In genomic region chr2:23502096-23502495, GRCh38 we compare ENCODE assay signal across 13 cellular contexts.
DNase-seq lines count a peak whose midpoint lies in the region; ATAC-seq and TF ChIP-seq lines count a peak whose summit lies in the region.
"Had no signal": no experiment of that assay in that cellular context is flagged by ENCODE, and none has a peak within 500 bp of the region (broad histone marks: within the 10 kb centered on the region; RNA-seq: fewer than 3 reads in every experiment).

No MANE protein-coding gene starts in this region.

- peak in 45 of 58 donors; percentile 10 to 80 (median 44) for DNase-seq in anterior cingulate cortex (lab: John Stamatoyannopoulos, UW)
- DNase-seq in fibroblast of pulmonary artery (ENCODE audit: low read depth) = peak; percentile 52
- no peak for DNase-seq in tibial nerve (ENCODE audit: low spot score in 2 of 2)
- DNase-seq in stimulated activated CD8-positive, alpha-beta memory T cell treated with anti-CD3 and anti-CD28 coated beads, Interleukin-4, amount 100 ng/mL, for 48 hours = no peak
- DNase-seq: activated B cell treated with CpG ODN at 0.5 μM for 24 hours; cerebellar nuclear complex; GF-D8; GOT3; NCI-H1105; stimulated activated naive CD4-positive, alpha-beta T cell had no signal

- H3K4me3 ChIP-seq in fibroblast of pulmonary artery (replicated peaks; ENCODE audit: low read depth, low read length) (no peak overlapping the region), neural cell (ENCODE audit: low read length) (no peak overlapping the region), tibial nerve (peak overlapping the region in 1 of 4 donors; percentile 24)

- peak in 1 of 2 donors; percentile 42 for TF ChIP-seq POLR2A in tibial nerve (IDR thresholded peaks at IDR 0.05)

- peaks cover 15% of the 10 kb centered on the region for H4K20me1 ChIP-seq in neural cell (ENCODE audit: insufficient read depth)

- no peak overlapping the region for H3K27ac ChIP-seq in neural cell (ENCODE audit: low read length)
- H3K27ac ChIP-seq in tibial nerve = peak overlapping the region; percentile 47 to 85 (median 70)

- TF ChIP-seq CTCF in fibroblast of pulmonary artery (IDR thresholded peaks at IDR 0.05; ENCODE audit: low read length, missing control alignments) (no peak), neural cell (IDR thresholded peaks at IDR 0.05; ENCODE audit: poor library complexity, severe bottlenecking) (no peak), tibial nerve (IDR thresholded peaks at IDR 0.05) (no peak)

- 44 to 51% methylated on average over 15 of the region's 15 CpGs for WGBS in tibial nerve, 2 donors

- H3K27me3 ChIP-seq in neural cell (ENCODE audit: insufficient read depth, low read depth, low read length) (no peaks in the 10 kb centered on the region), tibial nerve (no peaks in the 10 kb centered on the region)

- no peaks in the 10 kb centered on the region for H3F3A ChIP-seq in neural cell (ENCODE audit: insufficient read depth, low read length, poor library complexity, severe bottlenecking)

- H3K4me2 ChIP-seq in neural cell (ENCODE audit: low read length) = no peak overlapping the region

- H3K79me2 ChIP-seq in neural cell (replicated peaks; ENCODE audit: insufficient read depth, low read length) = no peaks in the 10 kb centered on the region

- TF ChIP-seq EP300 in neural cell (conservative IDR thresholded peaks at IDR 0.05; ENCODE audit: poor library complexity, severe bottlenecking) = no peak
- peak; percentile 50 to 88 for TF ChIP-seq EP300 in tibial nerve (IDR thresholded peaks at IDR 0.05)

- H3K9me3 ChIP-seq in neural cell (ENCODE audit: low read length) (no peaks in the 10 kb centered on the region), tibial nerve (no peaks in the 10 kb centered on the region)

- H2AFZ ChIP-seq in neural cell (ENCODE audit: low read depth, low read length) = no peak overlapping the region

- TF ChIP-seq RAD21 in neural cell (conservative IDR thresholded peaks at IDR 0.05) = no peak

- no peaks in the 10 kb centered on the region for H3K36me3 ChIP-seq in neural cell (ENCODE audit: insufficient read depth, low read length)
- H3K36me3 ChIP-seq in tibial nerve = no peaks in the 10 kb centered on the region

- no peaks in the 10 kb centered on the region for H3K9me2 ChIP-seq in neural cell (ENCODE audit: insufficient read depth, low read length)

- H3K9ac ChIP-seq in neural cell (ENCODE audit: low read length) = no peak overlapping the region

- no peak for ATAC-seq in GM21619 (IDR thresholded peaks at IDR 0.05; ENCODE audit: unreplicated experiment)
- ATAC-seq in GM18858 (IDR thresholded peaks at IDR 0.05; ENCODE audit: unreplicated experiment) = no peak

- peaks cover 0 to 100% (median 51%) of the 10 kb centered on the region in 4 donors for H3K4me1 ChIP-seq in tibial nerve

TF ChIP-seq in neural cell, 6 proteins besides CTCF, POLR2A, EP300 and RAD21:
- TF ChIP-seq POLR2AphosphoS5 (IDR thresholded peaks at IDR 0.05) = peak; percentile 5
- no peak for TF ChIP-seq REST (IDR thresholded peaks at IDR 0.05; ENCODE audit: borderline replicate concordance)

Comparison
In these comparisons a context has a peak if more than half of its experiments do, and no peak if none do; other contexts are left out.
1. DNase-seq: peak in anterior cingulate cortex (45 of 58) and fibroblast of pulmonary artery (single experiment); none in tibial nerve (0 of 2) and stimulated activated CD8-positive, alpha-beta memory T cell treated with anti-CD3 and anti-CD28 coated beads, Interleukin-4, amount 100 ng/mL, for 48 hours (single experiment).